1 cellular context compared by ENCODE assay signal in the genomic region with DNA sequence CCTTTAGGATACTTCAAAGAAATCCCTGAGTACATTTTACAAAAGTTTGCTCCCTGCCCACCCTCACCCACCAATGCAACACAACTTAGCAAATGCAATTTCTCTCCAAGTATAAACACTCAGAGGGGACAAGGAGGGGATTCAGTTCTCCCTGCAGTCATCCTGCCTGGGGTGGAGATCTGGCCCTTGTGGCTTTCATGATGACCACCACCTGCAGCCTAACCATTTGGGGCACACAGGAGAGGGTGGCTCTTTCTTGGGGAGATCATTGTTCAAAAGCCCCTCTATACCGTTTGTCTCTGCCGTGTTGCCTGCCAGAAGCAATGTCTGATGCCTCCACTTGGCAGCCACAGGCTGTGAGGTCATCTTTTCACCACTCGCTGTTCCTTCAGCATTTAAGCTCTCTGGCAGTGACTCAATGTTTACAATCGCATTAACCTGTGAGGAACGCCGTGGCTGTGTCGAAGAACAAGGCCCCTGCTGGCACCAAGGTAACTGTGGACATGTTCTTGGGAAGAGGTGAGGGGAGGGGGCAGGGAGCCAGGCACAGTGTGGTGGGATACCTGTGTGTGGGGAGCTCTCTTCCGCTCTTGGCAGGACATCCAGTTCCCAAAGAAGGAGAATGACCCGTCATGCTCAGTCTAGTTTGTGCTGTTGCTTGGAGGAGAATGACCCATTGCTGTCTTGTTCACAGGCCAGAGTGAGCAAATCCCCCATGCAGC.
TF ChIP-seq lines count a peak whose summit lies in the region.

No MANE protein-coding gene starts in this region.

TF ChIP-seq in HepG2, 621 proteins besides CTCF, POLR2A, EP300 and RAD21 (continued from another document):
- TF ChIP-seq FOXA1 (IDR thresholded peaks at IDR 0.05) (no peak), FOXA1 (CRISPR knock-in tag; IDR thresholded peaks at IDR 0.05) (peak; percentile 42; the same call in 1 of the 2 replicates), FOXA3 (CRISPR knock-in tag; IDR thresholded peaks at IDR 0.05) (peak; percentile 74), FOSL2 (CRISPR knock-in tag; IDR thresholded peaks at IDR 0.05) (peak; percentile 86), ZNF101 (CRISPR knock-in tag; IDR thresholded peaks at IDR 0.05; ENCODE audit: borderline replicate concordance, low read depth) (no peak)
